Comparison of ENCODE assay signal across 9 cellular contexts in genomic region chr2:216619411-216620393, GRCh38. TPM values are rescaled to one million over a fixed set of nuclear protein-coding genes. Genes with fewer than 3 reads are reported as not detected.
DNase-seq lines count a peak whose midpoint lies in the region; ATAC-seq, FAIRE-seq and TF ChIP-seq lines count a peak whose summit lies in the region.
"Had no signal": no experiment of that assay in that cellular context is flagged by ENCODE, and none has a peak within 500 bp of the region (broad histone marks: within the 10 kb centered on the region; RNA-seq: fewer than 3 reads in every experiment).

No MANE protein-coding gene starts in this region.

- H3K4me1 Mint-ChIP-seq in stimulated activated naive CD8-positive, alpha-beta T cell treated with anti-CD3 and anti-CD28 coated beads, Interleukin-15, Interleukin-2, amounts not matched to agents 100 ng/mL and 50 ng/mL, for 24 hours (ENCODE audit: low read depth), result peaks cover 8% of the 10 kb centered on the region

- H3K36me3 ChIP-seq in esophagus muscularis mucosa, result no peaks in the 10 kb centered on the region
- H3K36me3 ChIP-seq in tibial nerve, result no peaks in the 10 kb centered on the region

- H3K27me3 ChIP-seq in esophagus muscularis mucosa, result no peaks in the 10 kb centered on the region
- H3K27me3 ChIP-seq in tibial nerve, result no peaks in the 10 kb centered on the region

- DNase-seq in stimulated activated naive CD8-positive, alpha-beta T cell treated with anti-CD3 and anti-CD28 coated beads, Interleukin-15, Interleukin-2, amounts not matched to agents 100 U/mL and 50 U/mL, for 24 hours, result no peak
- peak; percentile 88 for DNase-seq in OCI-M1 (lab: John Stamatoyannopoulos, UW)
- DNase-seq in esophagus muscularis mucosa (ENCODE audit: extremely low spot score), result no peak
- no peak for DNase-seq in urothelium cell line (ENCODE audit: low spot score)
- no peak for DNase-seq in tibial nerve (ENCODE audit: low spot score in 2 of 2)
- no peak for DNase-seq in activated effector memory CD4-positive, alpha-beta T cell treated with anti-CD3 and anti-CD28 coated beads, Interleukin-2, amount 50 U/mL, for 16 hours
- DNase-seq: head of caudate nucleus had no signal

- no peaks in the 10 kb centered on the region for H3K9me3 Mint-ChIP-seq in stimulated activated naive CD8-positive, alpha-beta T cell treated with anti-CD3 and anti-CD28 coated beads, Interleukin-15, Interleukin-2, amounts not matched to agents 100 ng/mL and 50 ng/mL, for 24 hours

- no peaks in the 10 kb centered on the region for H3K27me3 Mint-ChIP-seq in stimulated activated naive CD8-positive, alpha-beta T cell treated with anti-CD3 and anti-CD28 coated beads, Interleukin-15, Interleukin-2, amounts not matched to agents 100 ng/mL and 50 ng/mL, for 24 hours

- no peaks in the 10 kb centered on the region for H3K36me3 Mint-ChIP-seq in stimulated activated naive CD8-positive, alpha-beta T cell treated with anti-CD3 and anti-CD28 coated beads, Interleukin-15, Interleukin-2, amounts not matched to agents 100 ng/mL and 50 ng/mL, for 24 hours (ENCODE audit: low read depth)

- TF ChIP-seq POLR2A in esophagus muscularis mucosa (IDR thresholded peaks at IDR 0.05; ENCODE audit: low read depth) (no peak), tibial nerve (IDR thresholded peaks at IDR 0.05) (no peak)

- FAIRE-seq in urothelium cell line (lab: Jason Lieb, UNC), result peak; percentile 23

- 63% methylated on average over 12 of the region's 12 CpGs for WGBS in esophagus muscularis mucosa
- WGBS in tibial nerve, 2 donors, result 59 to 70% methylated on average over 12 of the region's 12 CpGs

- no peak for TF ChIP-seq CTCF in esophagus muscularis mucosa (IDR thresholded peaks at IDR 0.05)
- TF ChIP-seq CTCF in tibial nerve (IDR thresholded peaks at IDR 0.05), result no peak

- TF ChIP-seq EP300 in esophagus muscularis mucosa (IDR thresholded peaks at IDR 0.05), result peak; percentile 36
- no peak for TF ChIP-seq EP300 in tibial nerve (IDR thresholded peaks at IDR 0.05)

- ATAC-seq in stimulated activated naive CD8-positive, alpha-beta T cell treated with anti-CD3 and anti-CD28 coated beads, Interleukin-15, Interleukin-2, amounts not matched to agents 100 U/mL and 50 U/mL, for 24 hours, result no peak
- ATAC-seq in GM21528 (IDR thresholded peaks at IDR 0.05; ENCODE audit: low FRiP score, unreplicated experiment), result no peak

- H3K4me3 ChIP-seq in esophagus muscularis mucosa, result no peak overlapping the region
- H3K4me3 ChIP-seq in tibial nerve, result no peak overlapping the region

- intact Hi-C loops in esophagus muscularis mucosa (cut with DNase I), result no loop called here

- H3K27ac ChIP-seq in esophagus muscularis mucosa (replicated peaks in 1 of 4) (peak overlapping the region in 2 of 4 donors; percentile 4 to 42), tibial nerve (no peak overlapping the region)

- H3K4me3 Mint-ChIP-seq in stimulated activated naive CD8-positive, alpha-beta T cell treated with anti-CD3 and anti-CD28 coated beads, Interleukin-15, Interleukin-2, amounts not matched to agents 100 ng/mL and 50 ng/mL, for 24 hours, result no peak overlapping the region

- peaks cover 5 to 31% (median 25%) of the 10 kb centered on the region in 4 donors for H3K4me1 ChIP-seq in esophagus muscularis mucosa
- peaks cover 0 to 14% (median 2%) of the 10 kb centered on the region in 4 donors for H3K4me1 ChIP-seq in tibial nerve

- no peaks in the 10 kb centered on the region for H3K9me3 ChIP-seq in esophagus muscularis mucosa
- H3K9me3 ChIP-seq in tibial nerve, result peaks cover 0 to 2% (median 0%) of the 10 kb centered on the region in 4 donors

- H3K27ac Mint-ChIP-seq in stimulated activated naive CD8-positive, alpha-beta T cell treated with anti-CD3 and anti-CD28 coated beads, Interleukin-15, Interleukin-2, amounts not matched to agents 100 ng/mL and 50 ng/mL, for 24 hours, result peak overlapping the region; percentile 61

RNA-seq across cellular contexts. Expression of gene IGFBP2, which starts 13.5 kb away (rescaled TPM):
- total RNA-seq in esophagus muscularis mucosa (100 to 1,000 TPM; 188 to 446 (median 280) TPM), tibial nerve (100 to 1,000 TPM; 125 to 337 (median 157) TPM)
